In genomic region chr15:67091966-67092677, GRCh38 we compare ENCODE assay signal across 8 cellular contexts. TPM values are rescaled to one million over a fixed set of nuclear protein-coding genes. Genes with fewer than 3 reads are reported as not detected.
DNase-seq lines count a peak whose midpoint lies in the region; ATAC-seq and TF ChIP-seq lines count a peak whose summit lies in the region.

No MANE protein-coding gene starts in this region.

- H4K20me1 ChIP-seq in KMS-11 (ENCODE audit: insufficient read depth) = no peaks in the 10 kb centered on the region

- peaks cover 44% of the 10 kb centered on the region for H3K4me1 ChIP-seq in KMS-11 (ENCODE audit: low read depth, poor library complexity, severe bottlenecking)
- peaks cover 36 to 76% of the 10 kb centered on the region in 2 donors for H3K4me1 ChIP-seq in naive thymus-derived CD4-positive, alpha-beta T cell (ENCODE audit: control insufficient read depth in 2 of 2, insufficient read depth in 2 of 2, low read length in 2 of 2)

- no peak overlapping the region for H3K4me3 ChIP-seq in KMS-11 (IDR thresholded peaks at IDR 0.05; ENCODE audit: insufficient read depth, low read depth, low read length)
- no peak overlapping the region for H3K4me3 ChIP-seq in brain microvascular endothelial cell (ENCODE audit: low read depth, low read length)
- H3K4me3 ChIP-seq in naive thymus-derived CD4-positive, alpha-beta T cell (ENCODE audit: low read length) = no peak overlapping the region

- peaks cover 95% of the 10 kb centered on the region for H3K4me1 Mint-ChIP-seq in CD14-positive monocyte
- peaks cover 38 to 98% (median 75%) of the 10 kb centered on the region in 7 donors for H3K4me1 Mint-ChIP-seq in naive thymus-derived CD4-positive, alpha-beta T cell

- H2AFZ ChIP-seq in KMS-11 (ENCODE audit: low read depth) = no peak overlapping the region

- DNase-seq in CD14-positive monocyte (ENCODE audit: low spot score) = no peak
- DNase-seq in brain microvascular endothelial cell = no peak
- DNase-seq in naive thymus-derived CD4-positive, alpha-beta T cell = no peak
- DNase-seq in sciatic nerve (ENCODE audit: low spot score) = no peak
- DNase-seq in NCI-H1436 treated with DMSO at 0.1 percent for 48 hours (lab: John Stamatoyannopoulos, UW) = no peak
- DNase-seq in NCI-H187 (lab: John Stamatoyannopoulos, UW) = no peak

- no peak overlapping the region; the same call in 1 of the 2 replicates for H3K27ac ChIP-seq in KMS-11
- peak overlapping the region; percentile 91 for H3K27ac ChIP-seq in brain microvascular endothelial cell
- no peak overlapping the region for H3K27ac ChIP-seq in naive thymus-derived CD4-positive, alpha-beta T cell (ENCODE audit: low read depth, low read length)

- H3K9me3 Mint-ChIP-seq in CD14-positive monocyte = peaks cover 0 to 6% (median 0%) of the 10 kb centered on the region in 7 donors
- H3K9me3 Mint-ChIP-seq in naive thymus-derived CD4-positive, alpha-beta T cell = no peaks in the 10 kb centered on the region

- ATAC-seq in naive thymus-derived CD4-positive, alpha-beta T cell = no peak
- ATAC-seq in sciatic nerve (no peak), GM21529 (IDR thresholded peaks at IDR 0.05; ENCODE audit: unreplicated experiment) (no peak)

- H3K27me3 ChIP-seq in KMS-11 (ENCODE audit: insufficient read depth, low read depth) = no peaks in the 10 kb centered on the region
- no peaks in the 10 kb centered on the region for H3K27me3 ChIP-seq in brain microvascular endothelial cell (replicated peaks)
- no peaks in the 10 kb centered on the region for H3K27me3 ChIP-seq in naive thymus-derived CD4-positive, alpha-beta T cell (ENCODE audit: control insufficient read depth in 2 of 2, insufficient read depth in 2 of 2, low read length in 2 of 2)

- peaks cover 54 to 78% of the 10 kb centered on the region in 2 donors for H3K36me3 Mint-ChIP-seq in CD14-positive monocyte
- H3K36me3 Mint-ChIP-seq in naive thymus-derived CD4-positive, alpha-beta T cell = peaks cover 0 to 52% (median 0%) of the 10 kb centered on the region in 5 donors

- in situ Hi-C loops in brain microvascular endothelial cell (cut with HindIII; ENCODE audit: low pct_ligation_motif_present, low sequenced_read_pairs) = no loop called here

- POLR2A ChIA-PET in naive thymus-derived CD4-positive, alpha-beta T cell (lab: Charles Lee) = interaction anchor here (1.0 to 3.7 kb wide), 3 partner anchors 10 to 23 kb away, joined by 3 to 16 read pairs (median 15); no protein-coding TSS in a partner anchor

- no peak overlapping the region for H3K9ac ChIP-seq in KMS-11

- H3K36me3 ChIP-seq in KMS-11 (ENCODE audit: insufficient read depth) (no peaks in the 10 kb centered on the region), brain microvascular endothelial cell (replicated peaks) (peaks cover 68% of the 10 kb centered on the region)
- H3K36me3 ChIP-seq in naive thymus-derived CD4-positive, alpha-beta T cell (ENCODE audit: control insufficient read depth in 2 of 3, insufficient read depth in 3 of 3, low read length in 3 of 3) = no peaks in the 10 kb centered on the region

- CTCF ChIA-PET in naive thymus-derived CD4-positive, alpha-beta T cell (lab: Charles Lee) = interaction anchor here (1.0 to 1.2 kb wide), 2 partner anchors 10 to 26 kb away, joined by 3 read pairs; partner anchors contain the start of gene SMAD3

- peak overlapping the region; percentile 37 to 48 for H3K4me3 Mint-ChIP-seq in CD14-positive monocyte
- peak overlapping the region in 1 of 10 donors; percentile 89 for H3K4me3 Mint-ChIP-seq in naive thymus-derived CD4-positive, alpha-beta T cell

- intact Hi-C loops in CD14-positive monocyte (cut with micrococcal nuclease) = loop anchor here in 1 of 2 donors (2.0 to 5.0 kb wide), 3 partner anchors 15 to 55 kb away; no protein-coding TSS in a partner anchor
- intact Hi-C loops in naive thymus-derived CD4-positive, alpha-beta T cell (cut with micrococcal nuclease) = loop anchor here (1.0 kb wide), 2 partner anchors 9 kb away; no protein-coding TSS in a partner anchor
- intact Hi-C loops in sciatic nerve (cut with DNase I) = no loop called here

- no peaks in the 10 kb centered on the region for H3K79me2 ChIP-seq in KMS-11 (ENCODE audit: insufficient read depth, low read depth)

- H3K4me2 ChIP-seq in KMS-11 = peak overlapping the region; percentile 10; the same call in 1 of the 2 replicates

- H3K27me3 Mint-ChIP-seq in CD14-positive monocyte (ENCODE audit: low read depth in 3 of 3) = peaks cover 0 to 4% (median 2%) of the 10 kb centered on the region in 3 donors
- no peaks in the 10 kb centered on the region for H3K27me3 Mint-ChIP-seq in naive thymus-derived CD4-positive, alpha-beta T cell

- TF ChIP-seq CTCF in CD14-positive monocyte (IDR thresholded peaks at IDR 0.05) (no peak), KMS-11 (conservative IDR thresholded peaks at IDR 0.05; ENCODE audit: low read depth, low read length) (no peak), brain microvascular endothelial cell (IDR thresholded peaks at IDR 0.05; ENCODE audit: low read depth, low read length, missing control alignments) (no peak)

- H3K27ac Mint-ChIP-seq in CD14-positive monocyte = peak overlapping the region; percentile 95 to 99 (median 98)
- H3K27ac Mint-ChIP-seq in naive thymus-derived CD4-positive, alpha-beta T cell = peak overlapping the region in 7 of 9 donors; percentile 46 to 96 (median 66)

- no peaks in the 10 kb centered on the region for H3K9me3 ChIP-seq in naive thymus-derived CD4-positive, alpha-beta T cell (ENCODE audit: control insufficient read depth in 2 of 3, low read length in 3 of 3)

RNA-seq across cellular contexts. Expression of gene SMAD3, which starts 26.7 kb away (rescaled TPM):
- polyA plus RNA-seq in CD14-positive monocyte = 1 to 10 TPM; 4.4 to 5.4 TPM
- 100 to 1,000 TPM in 3 of 5 experiments, 10 to 100 TPM in 2; 27.4 to 142 (median 113) TPM for total RNA-seq in naive thymus-derived CD4-positive, alpha-beta T cell
- polyA plus RNA-seq in naive thymus-derived CD4-positive, alpha-beta T cell = 10 to 100 TPM in 1 of 2 donors, 1 to 10 TPM in 1; 4.0 to 11.5 TPM
- total RNA-seq in sciatic nerve = 58.8 TPM
